8 cellular contexts compared by ENCODE assay signal in genomic region chr14:20970983-20971704, GRCh38. TPM values are rescaled to one million over a fixed set of nuclear protein-coding genes. Genes with fewer than 3 reads are reported as not detected.
A peak's percentile ranks its signal among the peaks of the same experiment; 100 is the strongest.
DNase-seq lines count a peak whose midpoint lies in the region; ATAC-seq, FAIRE-seq and TF ChIP-seq lines count a peak whose summit lies in the region.

No MANE protein-coding gene starts in this region.

- no peaks in the 10 kb centered on the region for H4K20me1 ChIP-seq in keratinocyte (ENCODE audit: control insufficient read depth, extremely low read depth, insufficient read depth, low read length)

- CTCF ChIA-PET in AG04449 (lab: Yijun Ruan, JAX): interaction anchor here (0.5 to 8.0 kb wide), 58 partner anchors 12 to 654 kb away, joined by 3 to 202 read pairs (median 5); partner anchors contain the start of genes ARHGEF40, METTL17, RNASE2 and RNASE4

- peak overlapping the region; percentile 75 for H3K9ac ChIP-seq in keratinocyte (ENCODE audit: control insufficient read depth, extremely low read depth, insufficient read depth, low read length)

- peak; percentile 77 for ATAC-seq in GM18858 (IDR thresholded peaks at IDR 0.05; ENCODE audit: unreplicated experiment)
- peak; percentile 90 for ATAC-seq in HG03097 (IDR thresholded peaks at IDR 0.05; ENCODE audit: low FRiP score, unreplicated experiment)

- no peaks in the 10 kb centered on the region for H3K9me1 ChIP-seq in keratinocyte (ENCODE audit: control insufficient read depth, extremely low read depth, insufficient read depth, low read length)

- H2AFZ ChIP-seq in keratinocyte (ENCODE audit: control insufficient read depth, low read length): peak overlapping the region; percentile 98

- dilution Hi-C loops in keratinocyte (cut with MboI; ENCODE audit: extremely low pct_ligation_motif_present, low sequenced_read_pairs): no loop called here

- DNase-seq in AG04449 (ENCODE audit: low read depth, low spot score) (no peak), NCI-H2171 treated with DMSO at 0.1 percent for 48 hours (lab: John Stamatoyannopoulos, UW) (peak; percentile 89), cardiac fibroblast (ENCODE audit: low read depth in 2 of 2) (peak; percentile 86 to 91), keratinocyte (ENCODE audit: low read depth, low spot score) (peak; percentile 38)
- DNase-seq in stimulated activated CD4-positive, alpha-beta T cell treated with anti-CD3 and anti-CD28 coated beads, Interleukin-12 subunit alpha, Interleukin-12 subunit beta, amount 100 ng/mL, for 4 hours: peak; percentile 76

- peak; percentile 98 for TF ChIP-seq CTCF in AG04449 (IDR thresholded peaks at IDR 0.05; ENCODE audit: insufficient read depth, low read length, missing control alignments)
- peak; percentile 100 for TF ChIP-seq CTCF in WI38 (IDR thresholded peaks at IDR 0.05; ENCODE audit: low read depth, low read length)
- TF ChIP-seq CTCF in cardiac fibroblast (IDR thresholded peaks at IDR 0.05; ENCODE audit: low read depth, low read length): peak; percentile 100
- peak; percentile 84 to 100 (median 94) for TF ChIP-seq CTCF in keratinocyte (optimal IDR thresholded peaks at IDR 0.05 in 1 of 3, IDR thresholded peaks at IDR 0.05 in 1 of 3, conservative IDR thresholded peaks at IDR 0.05 in 1 of 3; ENCODE audit: extremely low read depth in 1 of 3, insufficient read depth in 2 of 3, low read length in 3 of 3)

- H3K27ac ChIP-seq in keratinocyte (ENCODE audit: control insufficient read depth, insufficient read depth, low read length): peak overlapping the region; percentile 55

- H3K4me2 ChIP-seq in keratinocyte (ENCODE audit: control insufficient read depth, extremely low read depth, insufficient read depth, low read depth, low read length): peak overlapping the region; percentile 94

- POLR2A ChIA-PET in AG04449 (lab: Yijun Ruan, JAX): interaction anchor here (1.0 kb wide), 2 partner anchors 28 to 133 kb away, joined by 3 to 4 read pairs; partner anchors contain the start of gene SLC39A2

- H3K4me1 ChIP-seq in keratinocyte (ENCODE audit: control insufficient read depth, extremely low read depth, insufficient read depth, low read length): peaks cover 18% of the 10 kb centered on the region

- H3K79me2 ChIP-seq in keratinocyte (ENCODE audit: control insufficient read depth, insufficient read depth, low read length): no peaks in the 10 kb centered on the region

- H3K27me3 ChIP-seq in keratinocyte (ENCODE audit: control insufficient read depth, extremely low read depth, insufficient read depth, low read length): peaks cover 3% of the 10 kb centered on the region

- FAIRE-seq in keratinocyte (lab: Jason Lieb, UNC): peak; percentile 41

- no peaks in the 10 kb centered on the region for H3K36me3 ChIP-seq in keratinocyte (ENCODE audit: control insufficient read depth in 2 of 2, extremely low read depth in 1 of 2, insufficient read depth in 2 of 2, low read length in 2 of 2)

- H3K4me3 ChIP-seq in AG04449 (ENCODE audit: low read depth, low read length) (peak overlapping the region; percentile 73), WI38 (ENCODE audit: low read depth, low read length) (peak overlapping the region; percentile 70), cardiac fibroblast (replicated peaks in 1 of 2; ENCODE audit: low read depth in 2 of 2, low read length in 2 of 2) (peak overlapping the region; percentile 61 to 64), keratinocyte (ENCODE audit: control insufficient read depth in 2 of 3, extremely low read depth in 1 of 3, insufficient read depth in 2 of 3, low read depth in 1 of 3, low read length in 3 of 3) (peak overlapping the region; percentile 48 to 80 (median 74))

- no peaks in the 10 kb centered on the region for H3K9me3 ChIP-seq in keratinocyte (ENCODE audit: control insufficient read depth, low read depth, low read length)

RNA-seq across cellular contexts. Expression of gene RNASE2, which starts 15.9 kb away (rescaled TPM):
- polyA plus RNA-seq in keratinocyte: not detected in 3 replicates
- polyA plus RNA-seq in keratinocyte (2011; ENCODE audit: low read depth): not detected
- polyA plus RNA-seq in keratinocyte (2011; cell fraction: cytosol; rRNA removed): not detected in 2 replicates
- polyA plus RNA-seq in keratinocyte (2011; cell fraction: nucleus; rRNA removed): not detected in 2 replicates
- 0.32 TPM in 1 of 2 replicates, not detected in the other for polyA plus RNA-seq in keratinocyte (2012; ENCODE audit: low replicate concordance)
- not detected in 3 replicates for polyA minus RNA-seq in keratinocyte
- polyA minus RNA-seq in keratinocyte (2011; cell fraction: cytosol; rRNA and poly(A)+ RNA removed): not detected
- not detected in 2 replicates for polyA minus RNA-seq in keratinocyte (2011; cell fraction: nucleus; rRNA and poly(A)+ RNA removed)

RNA-seq across cellular contexts. Expression of gene METTL17, which starts 18.6 kb away (rescaled TPM):
- polyA plus RNA-seq in keratinocyte: 51.3 to 63.5 TPM (median 61.9 TPM) in 3 replicates
- polyA plus RNA-seq in keratinocyte (2011; ENCODE audit: low read depth): 34.4 TPM
- polyA plus RNA-seq in keratinocyte (2011; cell fraction: cytosol; rRNA removed): 23.0 and 27.1 TPM in 2 replicates
- 150 and 176 TPM in 2 replicates for polyA plus RNA-seq in keratinocyte (2011; cell fraction: nucleus; rRNA removed)
- 30.8 and 35.0 TPM in 2 replicates for polyA plus RNA-seq in keratinocyte (2012; ENCODE audit: low replicate concordance)
- polyA minus RNA-seq in keratinocyte: 19.1 to 48.0 TPM (median 23.8 TPM) in 3 replicates
- polyA minus RNA-seq in keratinocyte (2011; cell fraction: cytosol; rRNA and poly(A)+ RNA removed): 12.5 TPM
- 19.8 and 19.9 TPM in 2 replicates for polyA minus RNA-seq in keratinocyte (2011; cell fraction: nucleus; rRNA and poly(A)+ RNA removed)

RNA-seq across cellular contexts. Expression of gene SLC39A2, which starts 27.9 kb away (rescaled TPM):
- polyA plus RNA-seq in keratinocyte: 0.37 to 1.2 TPM (median 0.94 TPM) in 3 replicates
- 2.0 TPM for polyA plus RNA-seq in keratinocyte (2011; ENCODE audit: low read depth)
- 0.22 and 0.50 TPM in 2 replicates for polyA plus RNA-seq in keratinocyte (2011; cell fraction: cytosol; rRNA removed)
- 1.1 and 1.6 TPM in 2 replicates for polyA plus RNA-seq in keratinocyte (2011; cell fraction: nucleus; rRNA removed)
- polyA plus RNA-seq in keratinocyte (2012; ENCODE audit: low replicate concordance): 0.26 and 8.8 TPM in 2 replicates
- 0.33 to 0.38 TPM in 2 of 3 replicates, not detected in the other for polyA minus RNA-seq in keratinocyte
- polyA minus RNA-seq in keratinocyte (2011; cell fraction: cytosol; rRNA and poly(A)+ RNA removed): not detected
- polyA minus RNA-seq in keratinocyte (2011; cell fraction: nucleus; rRNA and poly(A)+ RNA removed): 0.62 and 2.3 TPM in 2 replicates

RNA-seq across cellular contexts. Expression of gene NDRG2, which starts 53.7 kb away (rescaled TPM):
- 11.1 to 15.4 TPM (median 12.5 TPM) in 3 replicates for polyA plus RNA-seq in keratinocyte
- 42.2 TPM for polyA plus RNA-seq in keratinocyte (2011; ENCODE audit: low read depth)
- 8.7 and 9.3 TPM in 2 replicates for polyA plus RNA-seq in keratinocyte (2011; cell fraction: cytosol; rRNA removed)
- polyA plus RNA-seq in keratinocyte (2011; cell fraction: nucleus; rRNA removed): 19.5 and 20.5 TPM in 2 replicates
- polyA plus RNA-seq in keratinocyte (2012; ENCODE audit: low replicate concordance): 7.2 and 87.6 TPM in 2 replicates
- 6.9 to 14.5 TPM (median 11.1 TPM) in 3 replicates for polyA minus RNA-seq in keratinocyte
- polyA minus RNA-seq in keratinocyte (2011; cell fraction: cytosol; rRNA and poly(A)+ RNA removed): 4.4 TPM
- 5.3 and 5.7 TPM in 2 replicates for polyA minus RNA-seq in keratinocyte (2011; cell fraction: nucleus; rRNA and poly(A)+ RNA removed)

RNA-seq across cellular contexts. Expression of gene TPPP2, which starts 58.9 kb away (rescaled TPM):
- not detected in 3 replicates for polyA plus RNA-seq in keratinocyte
- not detected for polyA plus RNA-seq in keratinocyte (2011; ENCODE audit: low read depth)
- polyA plus RNA-seq in keratinocyte (2011; cell fraction: cytosol; rRNA removed): not detected in 2 replicates
- polyA plus RNA-seq in keratinocyte (2011; cell fraction: nucleus; rRNA removed): not detected in 2 replicates
- not detected in 2 replicates for polyA plus RNA-seq in keratinocyte (2012; ENCODE audit: low replicate concordance)
- polyA minus RNA-seq in keratinocyte: not detected in 3 replicates
- polyA minus RNA-seq in keratinocyte (2011; cell fraction: cytosol; rRNA and poly(A)+ RNA removed): not detected
- not detected in 2 replicates for polyA minus RNA-seq in keratinocyte (2011; cell fraction: nucleus; rRNA and poly(A)+ RNA removed)
